ENCODE assay signal across 14 cellular contexts in genomic region chr14:86646688-86647687, GRCh38.
DNase-seq lines count a peak whose midpoint lies in the region; ATAC-seq and TF ChIP-seq lines count a peak whose summit lies in the region.
"Had no signal": no experiment of that assay in that cellular context is flagged by ENCODE, and none has a peak within 500 bp of the region (broad histone marks: within the 10 kb centered on the region; RNA-seq: fewer than 3 reads in every experiment).

No MANE protein-coding gene starts in this region.

- no peak overlapping the region for H2BK15ac ChIP-seq in H9 (ENCODE audit: low read depth, low read length)

- H2BK5ac ChIP-seq in H9 (ENCODE audit: insufficient read length, low read length), result no peak overlapping the region

- H3K27me3 ChIP-seq in H9 (ENCODE audit: insufficient read depth, low read length), result no peaks in the 10 kb centered on the region
- H3K27me3 ChIP-seq in PC-3 (ENCODE audit: low read length), result no peaks in the 10 kb centered on the region
- H3K27me3 ChIP-seq: ascending aorta, SJCRH30 had no signal

- H3K4me3 Mint-ChIP-seq in H9, result no peak overlapping the region

- no peak overlapping the region for H3K27ac ChIP-seq in C4-2B
- no peak overlapping the region for H3K27ac ChIP-seq in H9 (ENCODE audit: insufficient read length, low read depth, low read length)
- no peak overlapping the region for H3K27ac ChIP-seq in PC-3 (ENCODE audit: low read length)
- H3K27ac ChIP-seq: ascending aorta, SJCRH30 had no signal

- no peak overlapping the region for H2BK20ac ChIP-seq in H9 (ENCODE audit: low read depth, low read length, poor library complexity, severe bottlenecking)

- H2AFZ ChIP-seq in H9 (ENCODE audit: low read length) (no peak overlapping the region), PC-3 (ENCODE audit: low read length) (peak overlapping the region; percentile 73)

- H3K23me2 ChIP-seq in H9 (ENCODE audit: insufficient read length, low read depth, low read length, poor library complexity, severe bottlenecking), result no peaks in the 10 kb centered on the region

- no peaks in the 10 kb centered on the region for H3K4me1 ChIP-seq in H9 (ENCODE audit: insufficient read depth, low read length)
- peaks cover 4% of the 10 kb centered on the region for H3K4me1 ChIP-seq in PC-3 (ENCODE audit: insufficient read depth, low read length)
- H3K4me1 ChIP-seq: ascending aorta, Caco-2, HAP-1, SJCRH30 had no signal

- no peak overlapping the region for H3K56ac ChIP-seq in H9 (ENCODE audit: insufficient read length, low read depth, low read length)

- H3K9me3 ChIP-seq in H9 (ENCODE audit: control insufficient read depth, low read depth, low read length) (no peaks in the 10 kb centered on the region), PC-3 (ENCODE audit: low read length) (no peaks in the 10 kb centered on the region)
- H3K9me3 ChIP-seq: ascending aorta, HAP-1, SJCRH30 had no signal

- no TSS peak for BruUV-seq in PC-3 (replicated peaks; lab: Mats Ljungman, UMichigan)

- H3K18ac ChIP-seq in H9 (ENCODE audit: insufficient read length, low read depth, low read length), result no peak overlapping the region

- H2BK12ac ChIP-seq in H9 (ENCODE audit: insufficient read length, low read depth, low read length), result no peak overlapping the region

- H4K8ac ChIP-seq in H9 (replicated peaks; ENCODE audit: insufficient read length, low read depth, low read length), result no peak overlapping the region

- no peak overlapping the region for H2AK5ac ChIP-seq in H9 (ENCODE audit: insufficient read length, low read length)

- TF ChIP-seq CTCF in C4-2B (conservative IDR thresholded peaks at IDR 0.05) (peak; percentile 44), H9 (conservative IDR thresholded peaks at IDR 0.05) (peak; percentile 59), PC-3 (conservative IDR thresholded peaks at IDR 0.05; ENCODE audit: low read depth, low read length) (peak; percentile 48), fibroblast of the aortic adventitia (IDR thresholded peaks at IDR 0.05; ENCODE audit: insufficient read depth, low read length) (no peak)

- intact Hi-C loops in PC-3 (cut with micrococcal nuclease), result no loop called here

- H3K79me2 ChIP-seq in H9 (ENCODE audit: insufficient read depth, low read length) (no peaks in the 10 kb centered on the region), PC-3 (ENCODE audit: low read length) (no peaks in the 10 kb centered on the region)

- H3K9ac ChIP-seq in H9 (ENCODE audit: extremely low read depth, insufficient read length, low read length), result no peak overlapping the region
- no peak overlapping the region for H3K9ac ChIP-seq in PC-3 (ENCODE audit: low read length)

- WGBS in H9 (ENCODE audit: extremely low coverage, insufficient read length, low lambda C conversion rate), result no CpG with 5 or more reads among the region's 4 CpGs

- H3K27ac Mint-ChIP-seq in H9, result no peak overlapping the region

- H3K4me1 Mint-ChIP-seq in H9, result no peaks in the 10 kb centered on the region

- H3K4me2 ChIP-seq in H9 (ENCODE audit: insufficient read depth, insufficient read length, low read length), result no peak overlapping the region
- H3K4me2 ChIP-seq in PC-3 (ENCODE audit: low read length), result peak overlapping the region; percentile 48

- H3K14ac ChIP-seq in H9 (ENCODE audit: insufficient read depth, low read length), result no peak overlapping the region

- peaks cover 2% of the 10 kb centered on the region; the same call in 1 of the 2 replicates for H3K27me3 Mint-ChIP-seq in H9 (ENCODE audit: low read depth)

- no peaks in the 10 kb centered on the region for H3K36me3 ChIP-seq in PC-3 (ENCODE audit: low read depth, low read length)
- H3K36me3 ChIP-seq: ascending aorta, HAP-1, SJCRH30 had no signal

- H3K4ac ChIP-seq in H9 (ENCODE audit: low read depth, low read length), result no peak overlapping the region

- H3K79me1 ChIP-seq in H9 (ENCODE audit: insufficient read depth, low read depth, low read length, poor library complexity, severe bottlenecking), result no peaks in the 10 kb centered on the region

- no peak for DNase-seq in H9
- peak; percentile 52 for DNase-seq in PC-3
- DNase-seq in fibroblast of the aortic adventitia (ENCODE audit: low read depth), result peak; percentile 3
- no peak for DNase-seq in NCI-H1436 treated with DMSO at 0.1 percent for 48 hours (lab: John Stamatoyannopoulos, UW)
- DNase-seq in activated T-cell treated with anti-CD3 and anti-CD28 coated beads, Interleukin-2, amount 50 U/mL, for 1 hour, result no peak
- DNase-seq in NCI-H2081 treated with DMSO at 0.1 percent for 48 hours (lab: John Stamatoyannopoulos, UW), result no peak
- DNase-seq: Caco-2, NCI-H2107, occipital lobe had no signal

- H2BK120ac ChIP-seq in H9 (ENCODE audit: low read depth, low read length, poor library complexity, severe bottlenecking), result no peak overlapping the region

- CTCF ChIA-PET in PC-3 (lab: Charles Lee), result no interaction called here

- no peak overlapping the region for H4K5ac ChIP-seq in H9 (ENCODE audit: insufficient read length, low read depth, low read length)

- no peak overlapping the region for H3K4me3 ChIP-seq in PC-3 (ENCODE audit: low read length)
- H3K4me3 ChIP-seq in fibroblast of the aortic adventitia (ENCODE audit: low read depth, low read length), result no peak overlapping the region
- H3K4me3 ChIP-seq: ascending aorta, HAP-1, SJCRH30 had no signal

- H4K91ac ChIP-seq in H9 (ENCODE audit: insufficient read length, low read depth, low read length), result no peak overlapping the region

- H4K20me1 ChIP-seq in H9 (ENCODE audit: control insufficient read depth, insufficient read depth, insufficient read length) (no peaks in the 10 kb centered on the region), PC-3 (ENCODE audit: low read length) (no peaks in the 10 kb centered on the region)

- peaks cover 0 to 26% (median 10%) of the 10 kb centered on the region in 3 experiments; a peak in 5 of 7 replicates for H3K36me3 Mint-ChIP-seq in H9 (ENCODE audit: insufficient read depth in 1 of 3, low read depth in 3 of 3)

- H3T11ph ChIP-seq in H9 (ENCODE audit: low read length), result no peak overlapping the region

- peaks cover 25 to 27% of the 10 kb centered on the region in 2 experiments for H3K9me3 Mint-ChIP-seq in H9

- H3K9me2 ChIP-seq in PC-3 (replicated peaks; ENCODE audit: low read length), result no peaks in the 10 kb centered on the region

- no peaks in the 10 kb centered on the region for H3F3A ChIP-seq in PC-3 (ENCODE audit: low read length, unreplicated experiment)

- POLR2A ChIA-PET in PC-3 (lab: Charles Lee; ENCODE audit: unreplicated experiment), result no interaction called here

- ATAC-seq in PC-3 (peak; percentile 37; the same call in 1 of the 2 replicates), HG03159 (IDR thresholded peaks at IDR 0.05; ENCODE audit: unreplicated experiment) (no peak)

- H3K23ac ChIP-seq in H9 (ENCODE audit: insufficient read length, low read depth, low read length), result no peak overlapping the region

Comparison
In these comparisons a context has a peak if more than half of its experiments do, and no peak if none do; other contexts are left out.
1. DNase-seq: peak in PC-3 (single experiment) and fibroblast of the aortic adventitia (single experiment); none in H9 (single experiment), NCI-H1436 treated with DMSO at 0.1 percent for 48 hours (single experiment), activated T-cell treated with anti-CD3 and anti-CD28 coated beads, Interleukin-2, amount 50 U/mL, for 1 hour (single experiment) and NCI-H2081 treated with DMSO at 0.1 percent for 48 hours (single experiment).